19 cellular contexts compared by ENCODE assay signal in the genomic region with DNA sequence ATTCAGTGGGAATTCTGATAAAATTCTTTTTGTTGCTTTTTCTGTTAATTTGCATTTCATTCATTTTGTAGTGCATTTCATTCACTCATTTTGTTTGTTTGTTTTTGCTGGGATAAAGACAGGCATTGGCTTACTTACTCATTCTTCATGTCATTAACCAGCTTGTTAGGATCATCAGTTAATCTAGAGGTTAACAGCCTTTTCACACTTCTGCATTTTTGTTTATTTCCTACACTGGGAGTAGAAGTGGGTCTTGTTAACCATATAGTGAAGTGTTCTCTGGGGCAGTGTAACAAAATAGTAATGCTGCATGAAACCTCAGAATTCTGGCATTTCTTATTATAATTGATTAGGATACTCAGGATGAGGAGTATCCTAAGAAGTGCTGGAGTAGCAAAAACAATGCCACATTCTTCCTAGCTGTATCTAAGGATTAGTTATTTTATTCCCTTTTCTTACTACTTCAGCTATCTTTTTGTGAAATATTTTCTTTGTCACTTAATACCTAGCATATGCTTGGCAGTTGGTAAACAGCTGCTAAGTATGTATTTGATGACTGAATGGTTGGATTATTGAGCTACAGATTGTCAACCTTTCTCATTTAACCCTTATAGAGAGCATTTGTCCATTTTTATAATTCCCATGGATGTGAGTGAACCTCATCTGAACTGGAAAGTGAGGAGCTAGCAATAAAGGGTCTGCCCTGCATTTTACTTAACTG.
A peak's percentile ranks its signal among the peaks of the same experiment; 100 is the strongest.
DNase-seq lines count a peak whose midpoint lies in the region; ATAC-seq and TF ChIP-seq lines count a peak whose summit lies in the region.
"Had no signal": no experiment of that assay in that cellular context is flagged by ENCODE, and none has a peak within 500 bp of the region (broad histone marks: within the 10 kb centered on the region; RNA-seq: fewer than 3 reads in every experiment).

No MANE protein-coding gene starts in this region.

- intact Hi-C loops in CD14-positive monocyte (cut with micrococcal nuclease) = no loop called here
- intact Hi-C loops in CD8-positive, alpha-beta T cell (cut with DNase I, micrococcal nuclease) = loop anchor here in 1 of 2 experiments (10.0 kb wide), 1 partner anchor 505 kb away; no protein-coding TSS in a partner anchor

- CTCF ChIA-PET in CD8-positive, alpha-beta T cell (lab: Charles Lee) = no interaction called here

- POLR2A ChIA-PET in CD8-positive, alpha-beta T cell (lab: Charles Lee) = interaction anchor here (0.6 kb wide), 1 partner anchor 8 kb away, joined by 3 read pairs; no protein-coding TSS in a partner anchor

- TF ChIP-seq CTCF in CD14-positive monocyte (IDR thresholded peaks at IDR 0.05) = no peak
- no peak for TF ChIP-seq CTCF in CD8-positive, alpha-beta T cell (IDR thresholded peaks at IDR 0.05)
- TF ChIP-seq CTCF in nephron (IDR thresholded peaks at IDR 0.05; ENCODE audit: unreplicated experiment in 3 of 3) = no peak

- no peak for ATAC-seq in CD8-positive, alpha-beta T cell
- ATAC-seq in HG02571 (IDR thresholded peaks at IDR 0.05; ENCODE audit: unreplicated experiment) = no peak
- ATAC-seq in GM21717 (IDR thresholded peaks at IDR 0.05; ENCODE audit: unreplicated experiment) = no peak
- ATAC-seq: left lobe of liver, Right ventricle myocardium inferior had no signal

- peaks cover 24 to 40% of the 10 kb centered on the region in 2 donors for H3K36me3 Mint-ChIP-seq in CD14-positive monocyte
- H3K36me3 Mint-ChIP-seq in CD8-positive, alpha-beta T cell = peaks cover 44% of the 10 kb centered on the region
- peaks cover 25% of the 10 kb centered on the region for H3K36me3 Mint-ChIP-seq in nephron (ENCODE audit: low read depth)

- H3K9me3 ChIP-seq in CD8-positive, alpha-beta T cell (ENCODE audit: low read length) = no peaks in the 10 kb centered on the region
- H3K9me3 ChIP-seq: heart left ventricle had no signal

- H3K27ac ChIP-seq in CD8-positive, alpha-beta T cell (ENCODE audit: low read depth, low read length) = no peak overlapping the region

- H3K4me1 ChIP-seq in CD8-positive, alpha-beta T cell (ENCODE audit: insufficient read depth, low read length) = peaks cover 14% of the 10 kb centered on the region

- H3K27me3 Mint-ChIP-seq in CD14-positive monocyte (ENCODE audit: low read depth in 3 of 3) = no peaks in the 10 kb centered on the region
- H3K27me3 Mint-ChIP-seq in CD8-positive, alpha-beta T cell (ENCODE audit: low read depth) = no peaks in the 10 kb centered on the region
- H3K27me3 Mint-ChIP-seq in nephron (ENCODE audit: low read depth) = no peaks in the 10 kb centered on the region
- H3K27me3 Mint-ChIP-seq: activated CD4-positive, alpha-beta memory T cell treated with anti-CD3 and anti-CD28 coated beads, Interleukin-2, amount 10 ng/mL, durations not matched to agents 7 days and 5 days had no signal

- H3K36me3 ChIP-seq in CD8-positive, alpha-beta T cell (ENCODE audit: insufficient read depth, low read length) = peaks cover 5% of the 10 kb centered on the region

- no peak overlapping the region for H3K4me3 ChIP-seq in CD8-positive, alpha-beta T cell (ENCODE audit: low read depth, low read length)
- H3K4me3 ChIP-seq: heart left ventricle had no signal

- H3K27me3 ChIP-seq in CD8-positive, alpha-beta T cell (ENCODE audit: insufficient read depth, low read length) = no peaks in the 10 kb centered on the region
- H3K27me3 ChIP-seq: heart left ventricle had no signal

- H3K4me3 Mint-ChIP-seq in CD14-positive monocyte (no peak overlapping the region), nephron (peak overlapping the region in 1 of 3 experiments; percentile 8)
- no peak overlapping the region for H3K4me3 Mint-ChIP-seq in CD8-positive, alpha-beta T cell
- H3K4me3 Mint-ChIP-seq: activated CD4-positive, alpha-beta memory T cell treated with anti-CD3 and anti-CD28 coated beads, Interleukin-2, amount 10 ng/mL, durations not matched to agents 7 days and 5 days; neural crest cell had no signal

- DNase-seq in CD14-positive monocyte (ENCODE audit: low spot score) (no peak), OCI-M1 (lab: John Stamatoyannopoulos, UW) (peak; percentile 15)
- no peak for DNase-seq in CD8-positive, alpha-beta T cell
- DNase-seq in stimulated activated CD4-positive, alpha-beta T cell treated with anti-CD3 and anti-CD28 coated beads, Interleukin-4, amount 100 ng/mL, for 4 hours = no peak
- DNase-seq: activated CD4-positive, alpha-beta memory T cell treated with anti-CD3 and anti-CD28 coated beads, Interleukin-2, amount 10 ng/mL, durations not matched to agents 7 days and 5 days; activated gamma-delta T cell; COR-L47; DMS79; heart left ventricle; NCI-H1417; stimulated activated CD4-positive, alpha-beta T cell treated with anti-CD3 and anti-CD28 coated beads, Interleukin-2, amount 100 ng/mL, for 24 hours; stimulated activated naive CD4-positive, alpha-beta T cell; T-helper 9 cell had no signal

- H3K9me3 Mint-ChIP-seq in CD14-positive monocyte = no peaks in the 10 kb centered on the region
- H3K9me3 Mint-ChIP-seq in CD8-positive, alpha-beta T cell = no peaks in the 10 kb centered on the region
- no peaks in the 10 kb centered on the region for H3K9me3 Mint-ChIP-seq in nephron
- H3K9me3 Mint-ChIP-seq: activated CD4-positive, alpha-beta memory T cell treated with anti-CD3 and anti-CD28 coated beads, Interleukin-2, amount 10 ng/mL, durations not matched to agents 7 days and 5 days; neural crest cell had no signal

- H3K27ac Mint-ChIP-seq in CD14-positive monocyte (peak overlapping the region in 4 of 7 donors; percentile 1 to 55 (median 18)), nephron (peak overlapping the region; percentile 72 to 80 (median 72))
- peak overlapping the region; percentile 60 for H3K27ac Mint-ChIP-seq in CD8-positive, alpha-beta T cell
- H3K27ac Mint-ChIP-seq: activated CD4-positive, alpha-beta memory T cell treated with anti-CD3 and anti-CD28 coated beads, Interleukin-2, amount 10 ng/mL, durations not matched to agents 7 days and 5 days had no signal

- H3K4me1 Mint-ChIP-seq in CD14-positive monocyte = peaks cover 19% of the 10 kb centered on the region
- H3K4me1 Mint-ChIP-seq in CD8-positive, alpha-beta T cell (ENCODE audit: low read depth) = peaks cover 22% of the 10 kb centered on the region
- peaks cover 21% of the 10 kb centered on the region for H3K4me1 Mint-ChIP-seq in nephron
- H3K4me1 Mint-ChIP-seq: neural crest cell had no signal

Comparison
In these comparisons a context has a peak if more than half of its experiments do, and no peak if none do; other contexts are left out.
1. H3K27ac Mint-ChIP-seq: peak in every context shown above with its lines; median percentile 72 in nephron; 60 in CD8-positive, alpha-beta T cell; 18 in CD14-positive monocyte.